22 cellular contexts compared by ENCODE assay signal in the genomic region with DNA sequence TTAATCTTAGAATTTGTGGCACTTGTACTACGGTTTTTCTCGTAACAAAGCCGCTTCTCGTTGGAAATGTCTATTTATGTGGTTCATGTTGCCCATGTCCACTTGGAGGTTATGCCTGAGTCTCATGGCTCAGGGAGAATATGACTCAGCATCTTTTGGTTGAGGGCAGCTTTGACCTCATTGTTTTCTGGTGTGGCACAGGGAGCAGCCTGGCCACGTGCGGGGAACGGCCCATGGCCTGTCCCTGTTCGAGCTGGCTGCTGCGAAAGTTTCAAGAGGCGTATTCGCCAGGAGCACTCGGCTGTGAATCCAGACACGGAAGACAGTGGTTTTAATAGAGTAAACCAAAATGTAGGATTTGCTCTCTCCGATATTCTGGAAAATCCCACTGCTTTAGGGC.
DNase-seq lines count a peak whose midpoint lies in the region; ATAC-seq and TF ChIP-seq lines count a peak whose summit lies in the region.
"Had no signal": no experiment of that assay in that cellular context is flagged by ENCODE, and none has a peak within 500 bp of the region (broad histone marks: within the 10 kb centered on the region; RNA-seq: fewer than 3 reads in every experiment).

No MANE protein-coding gene starts in this region.

- DNase-seq in H9, result no peak
- DNase-seq in ascending aorta (ENCODE audit: low spot score in 2 of 2), result peak in 1 of 2 donors; percentile 26
- peak; percentile 93 for DNase-seq in kidney tubule cell (ENCODE audit: low spot score)
- no peak for DNase-seq in thoracic aorta (ENCODE audit: low spot score)
- DNase-seq in C1 segment of cervical spinal cord (lab: John Stamatoyannopoulos, UW), result no peak
- no peak for DNase-seq in NCI-H128 (lab: John Stamatoyannopoulos, UW; ENCODE audit: unreplicated experiment)
- no peak for DNase-seq in NCI-H2227 treated with DMSO at 0.1 percent for 48 hours (lab: John Stamatoyannopoulos, UW)
- DNase-seq: activated CD8-positive, alpha-beta T cell treated with anti-CD3 and anti-CD28 coated beads, Interleukin-2, amount 10 ng/mL, durations not matched to agents 7 days and 5 days; activated naive CD8-positive, alpha-beta T cell treated with anti-CD3 and anti-CD28 coated beads for 36 hours; erythroblast; heart left ventricle; kidney glomerular epithelial cell; NCI-H187 treated with DMSO at 0.1 percent for 48 hours; NCI-H446; NK-92 treated with Interleukin-12 subunit alpha and Interleukin-12 subunit beta, amount 100 ng/mL, for 24 hours; sigmoid colon; stimulated activated CD4-positive, alpha-beta T cell treated with anti-CD3 and anti-CD28 coated beads, Interleukin-2, amount 100 ng/mL, for 48 hours; substantia nigra had no signal

- no peaks in the 10 kb centered on the region for H3K36me3 ChIP-seq in ascending aorta
- no peaks in the 10 kb centered on the region for H3K36me3 ChIP-seq in thoracic aorta
- H3K36me3 ChIP-seq: heart left ventricle, sigmoid colon had no signal

- no peak overlapping the region for H4K91ac ChIP-seq in H9 (ENCODE audit: insufficient read length, low read depth, low read length)

- peaks cover 0 to 8% (median 2%) of the 10 kb centered on the region in 3 experiments; a peak in 5 of 7 replicates for H3K36me3 Mint-ChIP-seq in H9 (ENCODE audit: insufficient read depth in 1 of 3, low read depth in 3 of 3)

- no peak overlapping the region for H2AK5ac ChIP-seq in H9 (ENCODE audit: insufficient read length, low read length)

- H3K4me1 Mint-ChIP-seq in H9, result peaks cover 15 to 20% of the 10 kb centered on the region in 2 experiments
- H3K4me1 Mint-ChIP-seq: activated naive CD8-positive, alpha-beta T cell treated with anti-CD3 and anti-CD28 coated beads for 36 hours had no signal

- H3K4me3 ChIP-seq in ascending aorta, result peak overlapping the region in 1 of 2 donors; percentile 3
- H3K4me3 ChIP-seq in thoracic aorta, result peak overlapping the region; percentile 28
- H3K4me3 ChIP-seq: heart left ventricle, sigmoid colon had no signal

- H3K23me2 ChIP-seq in H9 (ENCODE audit: insufficient read length, low read depth, low read length, poor library complexity, severe bottlenecking), result no peaks in the 10 kb centered on the region

- TF ChIP-seq CTCF in H9 (conservative IDR thresholded peaks at IDR 0.05), result no peak
- no peak for TF ChIP-seq CTCF in ascending aorta (IDR thresholded peaks at IDR 0.05)
- TF ChIP-seq CTCF in thoracic aorta (IDR thresholded peaks at IDR 0.05), result no peak

- H3K23ac ChIP-seq in H9 (ENCODE audit: insufficient read length, low read depth, low read length), result no peak overlapping the region

- no peak overlapping the region for H2BK20ac ChIP-seq in H9 (ENCODE audit: low read depth, low read length, poor library complexity, severe bottlenecking)

- H3K14ac ChIP-seq in H9 (ENCODE audit: insufficient read depth, low read length), result no peak overlapping the region

- no peaks in the 10 kb centered on the region for H4K20me1 ChIP-seq in H9 (ENCODE audit: control insufficient read depth, insufficient read depth, insufficient read length)

- peaks cover 2% of the 10 kb centered on the region for H3K27me3 Mint-ChIP-seq in H9 (ENCODE audit: low read depth)
- H3K27me3 Mint-ChIP-seq: dendritic cell treated with granulocyte-macrophage colony-stimulating factor and Interleukin-4, amounts not matched to agents 40 ng/mL and 50 ng/mL, for 4 days had no signal

- peaks cover 3 to 12% of the 10 kb centered on the region in 2 experiments; a peak in 3 of 5 replicates for H3K9me3 Mint-ChIP-seq in H9

- no peak overlapping the region for H4K8ac ChIP-seq in H9 (replicated peaks; ENCODE audit: insufficient read length, low read depth, low read length)

- peak overlapping the region in 2 of 3 experiments; percentile 20 to 89; a peak in 1 of 7 replicates for H3K27ac Mint-ChIP-seq in H9
- H3K27ac Mint-ChIP-seq: activated CD8-positive, alpha-beta T cell treated with anti-CD3 and anti-CD28 coated beads, Interleukin-2, amount 10 ng/mL, durations not matched to agents 7 days and 5 days; activated naive CD8-positive, alpha-beta T cell treated with anti-CD3 and anti-CD28 coated beads for 36 hours; dendritic cell treated with granulocyte-macrophage colony-stimulating factor and Interleukin-4, amounts not matched to agents 40 ng/mL and 50 ng/mL, for 4 days had no signal

- no peaks in the 10 kb centered on the region for H3K79me2 ChIP-seq in H9 (ENCODE audit: insufficient read depth, low read length)

- no peaks in the 10 kb centered on the region for H3K27me3 ChIP-seq in H9 (ENCODE audit: insufficient read depth, low read length)
- H3K27me3 ChIP-seq in ascending aorta, result no peaks in the 10 kb centered on the region
- no peaks in the 10 kb centered on the region for H3K27me3 ChIP-seq in thoracic aorta (replicated peaks; ENCODE audit: insufficient read depth)
- H3K27me3 ChIP-seq: heart left ventricle, sigmoid colon had no signal

- no peak overlapping the region for H3K4me2 ChIP-seq in H9 (ENCODE audit: insufficient read depth, insufficient read length, low read length)

- H2BK15ac ChIP-seq in H9 (ENCODE audit: low read depth, low read length), result no peak overlapping the region

- no peak overlapping the region for H3T11ph ChIP-seq in H9 (ENCODE audit: low read length)

- ATAC-seq in thoracic aorta (ENCODE audit: insufficient number of reproducible peaks, low FRiP score, low read depth) (peak; percentile 97), GM21381 (IDR thresholded peaks at IDR 0.05; ENCODE audit: unreplicated experiment) (no peak)
- ATAC-seq: activated CD8-positive, alpha-beta T cell treated with anti-CD3 and anti-CD28 coated beads, Interleukin-2, amount 10 ng/mL, durations not matched to agents 7 days and 5 days; HCT116; heart left ventricle had no signal

- H3K27ac ChIP-seq in H9 (ENCODE audit: insufficient read length, low read depth, low read length), result no peak overlapping the region
- peak overlapping the region; percentile 36 to 75 for H3K27ac ChIP-seq in ascending aorta
- peak overlapping the region; percentile 30 to 55 for H3K27ac ChIP-seq in thoracic aorta
- H3K27ac ChIP-seq: heart left ventricle, RWPE1, sigmoid colon had no signal

- no peak overlapping the region for H2AFZ ChIP-seq in H9 (ENCODE audit: low read length)

- no peaks in the 10 kb centered on the region for H3K79me1 ChIP-seq in H9 (ENCODE audit: insufficient read depth, low read depth, low read length, poor library complexity, severe bottlenecking)

- H3K56ac ChIP-seq in H9 (ENCODE audit: insufficient read length, low read depth, low read length), result no peak overlapping the region

- H3K18ac ChIP-seq in H9 (ENCODE audit: insufficient read length, low read depth, low read length), result no peak overlapping the region

- no peak overlapping the region for H3K4ac ChIP-seq in H9 (ENCODE audit: low read depth, low read length)

- H2BK12ac ChIP-seq in H9 (ENCODE audit: insufficient read length, low read depth, low read length), result no peak overlapping the region

- H3K9ac ChIP-seq in H9 (ENCODE audit: extremely low read depth, insufficient read length, low read length), result no peak overlapping the region

- intact Hi-C loops in ascending aorta (cut with DNase I), result no loop called here

- no peaks in the 10 kb centered on the region for H3K9me3 ChIP-seq in H9 (ENCODE audit: control insufficient read depth, low read depth, low read length)
- H3K9me3 ChIP-seq in ascending aorta, result peaks cover 0 to 11% of the 10 kb centered on the region in 2 donors
- H3K9me3 ChIP-seq in thoracic aorta, result peaks cover 2% of the 10 kb centered on the region

- H2BK5ac ChIP-seq in H9 (ENCODE audit: insufficient read length, low read length), result no peak overlapping the region

- WGBS in H9 (ENCODE audit: extremely low coverage, insufficient read length, low lambda C conversion rate), result no CpG with 5 or more reads among the region's 14 CpGs

- H3K4me1 ChIP-seq in H9 (ENCODE audit: insufficient read depth, low read length), result peaks cover 2% of the 10 kb centered on the region; the same call in 1 of the 2 replicates
- H3K4me1 ChIP-seq in ascending aorta, result peaks cover 3 to 8% of the 10 kb centered on the region in 2 donors
- peaks cover 0 to 12% of the 10 kb centered on the region in 2 donors for H3K4me1 ChIP-seq in thoracic aorta (ENCODE audit: control insufficient read depth in 1 of 2, low read depth in 2 of 2)
- H3K4me1 ChIP-seq: heart left ventricle, sigmoid colon had no signal

- H3K4me3 Mint-ChIP-seq in H9, result no peak overlapping the region
- H3K4me3 Mint-ChIP-seq: activated CD8-positive, alpha-beta T cell treated with anti-CD3 and anti-CD28 coated beads, Interleukin-2, amount 10 ng/mL, durations not matched to agents 7 days and 5 days; activated naive CD8-positive, alpha-beta T cell treated with anti-CD3 and anti-CD28 coated beads for 36 hours; dendritic cell treated with granulocyte-macrophage colony-stimulating factor and Interleukin-4, amounts not matched to agents 40 ng/mL and 50 ng/mL, for 4 days had no signal

- no peak overlapping the region for H2BK120ac ChIP-seq in H9 (ENCODE audit: low read depth, low read length, poor library complexity, severe bottlenecking)

- H4K5ac ChIP-seq in H9 (ENCODE audit: insufficient read length, low read depth, low read length), result no peak overlapping the region
